ENCODE assay signal across 8 cellular contexts in genomic region chr13:113001251-113002140, GRCh38. TPM values are rescaled to one million over a fixed set of nuclear protein-coding genes. Genes with fewer than 3 reads are reported as not detected.
DNase-seq lines count a peak whose midpoint lies in the region; ATAC-seq, FAIRE-seq and TF ChIP-seq lines count a peak whose summit lies in the region.
"Had no signal": no experiment of that assay in that cellular context is flagged by ENCODE, and none has a peak within 500 bp of the region (broad histone marks: within the 10 kb centered on the region; RNA-seq: fewer than 3 reads in every experiment).

No MANE protein-coding gene starts in this region.

- peaks cover 9% of the 10 kb centered on the region for H3K36me3 Mint-ChIP-seq in activated naive CD8-positive, alpha-beta T cell treated with anti-CD3 and anti-CD28 coated beads, Interleukin-2, amount 50 U/mL, for 24 hours (ENCODE audit: low read depth)

- no peaks in the 10 kb centered on the region for H3K36me3 ChIP-seq in SK-N-SH (replicated peaks in 1 of 2; ENCODE audit: control insufficient read depth in 1 of 2, insufficient read depth in 2 of 2, low read length in 1 of 2)

- TF ChIP-seq CTCF in SK-N-SH (IDR thresholded peaks at IDR 0.05) (no peak), GM10248 (IDR thresholded peaks at IDR 0.05; ENCODE audit: control extremely low read depth, extremely low read depth, low read depth, missing control alignments) (no peak)

- H3K27ac ChIP-seq in SK-N-SH (ENCODE audit: low read depth in 2 of 2, low read length in 1 of 2): peak overlapping the region in 1 of 2 experiments; percentile 91; a peak in 2 of 4 replicates

- no peak overlapping the region for H3K27ac Mint-ChIP-seq in activated naive CD8-positive, alpha-beta T cell treated with anti-CD3 and anti-CD28 coated beads, Interleukin-2, amount 50 U/mL, for 24 hours

- peak overlapping the region; percentile 46 to 52 for H3K4me3 ChIP-seq in SK-N-SH (ENCODE audit: low read depth in 2 of 2, low read length in 1 of 2)
- H3K4me3 ChIP-seq: K562 had no signal

- TF ChIP-seq RAD21 in SK-N-SH (IDR thresholded peaks at IDR 0.05; ENCODE audit: low read length): no peak; the same call in 1 of the 2 replicates

- H3K27me3 Mint-ChIP-seq in activated naive CD8-positive, alpha-beta T cell treated with anti-CD3 and anti-CD28 coated beads, Interleukin-2, amount 50 U/mL, for 24 hours: peaks cover 3% of the 10 kb centered on the region

- TF ChIP-seq EP300 in SK-N-SH (IDR thresholded peaks at IDR 0.05; ENCODE audit: borderline replicate concordance in 1 of 2, low read depth in 1 of 2, low read length in 1 of 2): peak in 1 of 2 experiments; percentile 43; a peak in 1 of 4 replicates

- no peak overlapping the region for H3K4me3 Mint-ChIP-seq in activated naive CD8-positive, alpha-beta T cell treated with anti-CD3 and anti-CD28 coated beads, Interleukin-2, amount 50 U/mL, for 24 hours

- no peak overlapping the region for H3K9ac ChIP-seq in SK-N-SH

- peak overlapping the region; percentile 75 for H3K4me2 ChIP-seq in SK-N-SH

- H3K9me2 ChIP-seq in SK-N-SH: no peaks in the 10 kb centered on the region

- FAIRE-seq in islet of Langerhans (lab: Jason Lieb, UNC): peak; percentile 24
- FAIRE-seq: K562 had no signal

- 0% methylated on average over 3 of the region's 50 CpGs for WGBS in SK-N-SH (ENCODE audit: low lambda C conversion rate)

- ATAC-seq in activated naive CD8-positive, alpha-beta T cell treated with anti-CD3 and anti-CD28 coated beads, Interleukin-2, amount 50 U/mL, for 24 hours: no peak

- no peaks in the 10 kb centered on the region for H3K79me2 ChIP-seq in SK-N-SH (ENCODE audit: insufficient read depth)

- POLR2A ChIA-PET in SK-N-SH (lab: Yijun Ruan, JAX): interaction anchor here (0.7 to 4.2 kb wide), 9 partner anchors 11 to 208 kb away, joined by 3 to 34 read pairs (median 5); partner anchors contain the start of genes CUL4A, MCF2L and PCID2
- POLR2A ChIA-PET in GM10248 (lab: Yijun Ruan, JAX): no interaction called here

- no peaks in the 10 kb centered on the region for H3F3A ChIP-seq in SK-N-SH (replicated peaks; ENCODE audit: insufficient read depth)

- peaks cover 4% of the 10 kb centered on the region; the same call in 1 of the 2 replicates for H3K27me3 ChIP-seq in SK-N-SH (ENCODE audit: insufficient read depth)

- H2AFZ ChIP-seq in SK-N-SH (ENCODE audit: low read depth): peak overlapping the region; percentile 51; the same call in 1 of the 2 replicates

- H3K4me1 ChIP-seq in SK-N-SH (ENCODE audit: control insufficient read depth in 1 of 2, insufficient read depth in 2 of 2, low read depth in 1 of 2, low read length in 1 of 2): peaks cover 0 to 47% of the 10 kb centered on the region in 2 experiments; a peak in 2 of 4 replicates

- no peaks in the 10 kb centered on the region for H3K9me3 ChIP-seq in SK-N-SH

- DNase-seq in M059J (ENCODE audit: low read depth) (peak; percentile 36), SK-N-SH (peak; percentile 95), superior temporal gyrus (ENCODE audit: extremely low spot score) (peak; percentile 49), NAMALWA (ENCODE audit: low spot score) (no peak), GM10248 (ENCODE audit: extremely low spot score) (no peak)
- DNase-seq in activated naive CD8-positive, alpha-beta T cell treated with anti-CD3 and anti-CD28 coated beads, Interleukin-2, amount 50 U/mL, for 24 hours: no peak

- CTCF ChIA-PET in SK-N-SH (lab: Yijun Ruan, JAX) (interaction anchor here (0.6 to 3.7 kb wide), 23 partner anchors 9 to 252 kb away, joined by 3 to 70 read pairs (median 5); partner anchors contain the start of gene MCF2L), GM10248 (lab: Yijun Ruan, JAX) (no interaction called here)

- H3K9me3 Mint-ChIP-seq in activated naive CD8-positive, alpha-beta T cell treated with anti-CD3 and anti-CD28 coated beads, Interleukin-2, amount 50 U/mL, for 24 hours: peaks cover 4% of the 10 kb centered on the region

- H3K4me1 Mint-ChIP-seq in activated naive CD8-positive, alpha-beta T cell treated with anti-CD3 and anti-CD28 coated beads, Interleukin-2, amount 50 U/mL, for 24 hours: peaks cover 12% of the 10 kb centered on the region

- no peaks in the 10 kb centered on the region for H4K20me1 ChIP-seq in SK-N-SH (ENCODE audit: insufficient read depth)

TF ChIP-seq in SK-N-SH, 30 proteins besides CTCF, POLR2A, EP300 and RAD21:
- peak; percentile 82 for TF ChIP-seq MXI1 (IDR thresholded peaks at IDR 0.05; ENCODE audit: low read depth, low read length)
- peak; percentile 67 for TF ChIP-seq GATA2 (CRISPR knock-in tag; IDR thresholded peaks at IDR 0.05)
- peak; percentile 10; the same call in 1 of the 2 replicates for TF ChIP-seq SMC3 (IDR thresholded peaks at IDR 0.05; ENCODE audit: low read depth, low read length)
- TF ChIP-seq FOXJ3 (CRISPR knock-in tag; IDR thresholded peaks at IDR 0.05): peak; percentile 44; the same call in 1 of the 2 replicates
- TF ChIP-seq, protein P1, sequence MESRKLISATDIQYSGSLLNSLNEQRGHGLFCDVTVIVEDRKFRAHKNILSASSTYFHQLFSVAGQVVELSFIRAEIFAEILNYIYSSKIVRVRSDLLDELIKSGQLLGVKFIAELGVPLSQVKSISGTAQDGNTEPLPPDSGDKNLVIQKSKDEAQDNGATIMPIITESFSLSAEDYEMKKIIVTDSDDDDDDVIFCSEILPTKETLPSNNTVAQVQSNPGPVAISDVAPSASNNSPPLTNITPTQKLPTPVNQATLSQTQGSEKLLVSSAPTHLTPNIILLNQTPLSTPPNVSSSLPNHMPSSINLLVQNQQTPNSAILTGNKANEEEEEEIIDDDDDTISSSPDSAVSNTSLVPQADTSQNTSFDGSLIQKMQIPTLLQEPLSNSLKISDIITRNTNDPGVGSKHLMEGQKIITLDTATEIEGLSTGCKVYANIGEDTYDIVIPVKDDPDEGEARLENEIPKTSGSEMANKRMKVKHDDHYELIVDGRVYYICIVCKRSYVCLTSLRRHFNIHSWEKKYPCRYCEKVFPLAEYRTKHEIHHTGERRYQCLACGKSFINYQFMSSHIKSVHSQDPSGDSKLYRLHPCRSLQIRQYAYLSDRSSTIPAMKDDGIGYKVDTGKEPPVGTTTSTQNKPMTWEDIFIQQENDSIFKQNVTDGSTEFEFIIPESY (IDR thresholded peaks at IDR 0.05; ENCODE audit: borderline replicate concordance, low read depth): no peak
- 0 out of 2 replicates have a peak, but pooled peaks have one; percentile 7 for TF ChIP-seq RFX5 (IDR thresholded peaks at IDR 0.05; ENCODE audit: low read length)
- TF ChIP-seq, protein P2, sequence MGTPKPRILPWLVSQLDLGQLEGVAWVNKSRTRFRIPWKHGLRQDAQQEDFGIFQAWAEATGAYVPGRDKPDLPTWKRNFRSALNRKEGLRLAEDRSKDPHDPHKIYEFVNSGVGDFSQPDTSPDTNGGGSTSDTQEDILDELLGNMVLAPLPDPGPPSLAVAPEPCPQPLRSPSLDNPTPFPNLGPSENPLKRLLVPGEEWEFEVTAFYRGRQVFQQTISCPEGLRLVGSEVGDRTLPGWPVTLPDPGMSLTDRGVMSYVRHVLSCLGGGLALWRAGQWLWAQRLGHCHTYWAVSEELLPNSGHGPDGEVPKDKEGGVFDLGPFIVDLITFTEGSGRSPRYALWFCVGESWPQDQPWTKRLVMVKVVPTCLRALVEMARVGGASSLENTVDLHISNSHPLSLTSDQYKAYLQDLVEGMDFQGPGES (IDR thresholded peaks at IDR 0.05; ENCODE audit: low read depth, low read length): no peak
- TF ChIP-seq RCOR1 (IDR thresholded peaks at IDR 0.05; ENCODE audit: low read length): peak; percentile 39; the same call in 1 of the 2 replicates
- TF ChIP-seq EZH2phosphoT487 (IDR thresholded peaks at IDR 0.05; ENCODE audit: borderline replicate concordance, low read depth): no peak
- peak; percentile 70 for TF ChIP-seq CHD2 (IDR thresholded peaks at IDR 0.05; ENCODE audit: low read length, partially characterized antibody)

RNA-seq across cellular contexts. Expression of gene MCF2L, which starts 32.5 kb away (rescaled TPM):
- total RNA-seq in M059J (2014; rRNA removed; shearing (Covaris generic)): not detected in 2 replicates
- 0.56 and 1.1 TPM in 2 replicates for polyA plus RNA-seq in SK-N-SH (2012; rRNA removed)
- polyA plus RNA-seq in SK-N-SH (2012; cell fraction: cytosol; rRNA removed): 0.58 and 1.00 TPM in 2 replicates
- polyA plus RNA-seq in SK-N-SH (2012; cell fraction: nucleus; rRNA removed): 2.7 and 4.1 TPM in 2 replicates

Comparison
In these comparisons a context has a peak if more than half of its experiments do, and no peak if none do; other contexts are left out.
1. DNase-seq: peak in M059J (single experiment), SK-N-SH (single experiment) and superior temporal gyrus (single experiment); none in NAMALWA (single experiment), GM10248 (single experiment) and activated naive CD8-positive, alpha-beta T cell treated with anti-CD3 and anti-CD28 coated beads, Interleukin-2, amount 50 U/mL, for 24 hours (single experiment).